Comparison of ENCODE assay signal across 22 cellular contexts in the genomic region with DNA sequence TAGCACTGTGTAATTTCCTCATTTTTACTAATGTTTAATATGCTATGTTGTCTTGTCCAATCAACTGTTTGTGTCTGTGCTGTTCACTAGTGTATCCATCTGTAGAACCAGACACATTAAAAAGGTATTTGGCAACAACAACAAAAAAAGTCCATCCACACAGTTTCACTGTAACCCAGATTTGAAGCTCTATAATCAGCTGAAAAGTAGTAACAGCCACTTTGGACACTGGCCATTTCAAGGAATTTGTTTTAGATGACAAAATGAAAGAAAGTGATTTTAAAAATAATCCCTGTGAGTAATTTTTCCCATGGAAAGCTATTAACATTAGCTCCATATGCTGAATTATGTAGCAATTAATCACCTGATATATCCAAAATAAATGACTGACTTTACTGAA. TPM values are rescaled to one million over a fixed set of nuclear protein-coding genes. Genes with fewer than 3 reads are reported as not detected.
DNase-seq lines count a peak whose midpoint lies in the region; ATAC-seq and TF ChIP-seq lines count a peak whose summit lies in the region.
"Had no signal": no experiment of that assay in that cellular context is flagged by ENCODE, and none has a peak within 500 bp of the region (broad histone marks: within the 10 kb centered on the region; RNA-seq: fewer than 3 reads in every experiment).

No MANE protein-coding gene starts in this region.

- no peaks in the 10 kb centered on the region for H3K27me3 ChIP-seq in Peyer's patch

- H3K9me3 Mint-ChIP-seq in IgD-negative memory B cell: no peaks in the 10 kb centered on the region
- H3K9me3 Mint-ChIP-seq in central memory CD8-positive, alpha-beta T cell: no peaks in the 10 kb centered on the region
- H3K9me3 Mint-ChIP-seq in natural killer cell treated with Interleukin-12 subunit alpha and Interleukin-12 subunit beta and Interleukin-15 and Interleukin-18, amount 100 ng/mL, for 72 hours: no peaks in the 10 kb centered on the region
- H3K9me3 Mint-ChIP-seq: activated naive CD4-positive, alpha-beta T cell treated with anti-CD3 and anti-CD28 coated beads for 36 hours had no signal

- no peaks in the 10 kb centered on the region for H3K27me3 Mint-ChIP-seq in IgD-negative memory B cell
- H3K27me3 Mint-ChIP-seq in central memory CD8-positive, alpha-beta T cell: no peaks in the 10 kb centered on the region
- no peaks in the 10 kb centered on the region for H3K27me3 Mint-ChIP-seq in natural killer cell treated with Interleukin-12 subunit alpha and Interleukin-12 subunit beta and Interleukin-15 and Interleukin-18, amount 100 ng/mL, for 72 hours

- H3K4me3 ChIP-seq in AG10803 (ENCODE audit: low read length) (no peak overlapping the region), Peyer's patch (no peak overlapping the region)
- H3K4me3 ChIP-seq: HAP-1, K562, lung had no signal

- TF ChIP-seq POLR2A in Peyer's patch (IDR thresholded peaks at IDR 0.05): no peak

- H3K36me3 Mint-ChIP-seq in IgD-negative memory B cell: peaks cover 1% of the 10 kb centered on the region
- peaks cover 14% of the 10 kb centered on the region for H3K36me3 Mint-ChIP-seq in central memory CD8-positive, alpha-beta T cell (ENCODE audit: insufficient read depth)
- no peaks in the 10 kb centered on the region for H3K36me3 Mint-ChIP-seq in natural killer cell treated with Interleukin-12 subunit alpha and Interleukin-12 subunit beta and Interleukin-15 and Interleukin-18, amount 100 ng/mL, for 72 hours

- TF ChIP-seq CTCF in AG10803 (conservative IDR thresholded peaks at IDR 0.05; ENCODE audit: low read length) (no peak), Peyer's patch (IDR thresholded peaks at IDR 0.05) (no peak)

- no peak overlapping the region for H3K27ac ChIP-seq in Peyer's patch
- H3K27ac ChIP-seq: C4-2B had no signal

- peak overlapping the region in 1 of 4 donors; percentile 86 for H3K4me3 Mint-ChIP-seq in IgD-negative memory B cell
- H3K4me3 Mint-ChIP-seq in central memory CD8-positive, alpha-beta T cell: peak overlapping the region; percentile 41
- H3K4me3 Mint-ChIP-seq in natural killer cell treated with Interleukin-12 subunit alpha and Interleukin-12 subunit beta and Interleukin-15 and Interleukin-18, amount 100 ng/mL, for 72 hours: peak overlapping the region; percentile 49
- H3K4me3 Mint-ChIP-seq: activated naive CD4-positive, alpha-beta T cell treated with anti-CD3 and anti-CD28 coated beads for 36 hours had no signal

- peaks cover 0 to 17% (median 9%) of the 10 kb centered on the region in 4 donors for H3K4me1 ChIP-seq in Peyer's patch

- H3K36me3 ChIP-seq in Peyer's patch: no peaks in the 10 kb centered on the region

- peaks cover 13 to 19% (median 18%) of the 10 kb centered on the region in 3 donors for H3K4me1 Mint-ChIP-seq in IgD-negative memory B cell
- H3K4me1 Mint-ChIP-seq in central memory CD8-positive, alpha-beta T cell: peaks cover 22% of the 10 kb centered on the region
- H3K4me1 Mint-ChIP-seq in natural killer cell treated with Interleukin-12 subunit alpha and Interleukin-12 subunit beta and Interleukin-15 and Interleukin-18, amount 100 ng/mL, for 72 hours (ENCODE audit: low read depth in 2 of 2): peaks cover 46 to 47% of the 10 kb centered on the region in 2 donors

- no peaks in the 10 kb centered on the region for H3K9me3 ChIP-seq in Peyer's patch
- H3K9me3 ChIP-seq: HAP-1 had no signal

- DNase-seq in AG10803 (ENCODE audit: low read depth) (peak; percentile 37), Peyer's patch (no peak)
- DNase-seq in central memory CD8-positive, alpha-beta T cell (ENCODE audit: low spot score in 2 of 2): no peak
- DNase-seq in natural killer cell treated with Interleukin-12 subunit alpha and Interleukin-12 subunit beta and Interleukin-15 and Interleukin-18, amount 100 ng/mL, for 72 hours (ENCODE audit: low spot score): no peak
- no peak for DNase-seq in NK-92 treated with Interleukin-12 subunit alpha and Interleukin-12 subunit beta, amount 100 ng/mL, for 24 hours (lab: John Stamatoyannopoulos, UW)
- DNase-seq in stimulated activated CD4-positive, alpha-beta T cell treated with anti-CD3 and anti-CD28 coated beads, Interleukin-4, amount 100 ng/mL, for 1 hour: no peak
- no peak for DNase-seq in activated CD4-positive, CD25-positive, alpha-beta regulatory T cell (lab: John Stamatoyannopoulos, UW)
- DNase-seq: activated CD4-positive, alpha-beta T cell treated with anti-CD3 and anti-CD28 coated beads for 1 hour; activated CD8-positive, alpha-beta T cell treated with anti-CD3 and anti-CD28 coated beads, Interleukin-2, amount 10 ng/mL, durations not matched to agents 7 days and 5 days; activated naive CD4-positive, alpha-beta T cell treated with anti-CD3 and anti-CD28 coated beads for 36 hours; anterior cingulate cortex; cerebellar nuclear complex; erythroblast; kidney; NCI-H146; NCI-H524; RPMI8226 had no signal

- ATAC-seq in central memory CD8-positive, alpha-beta T cell (replicated peaks; ENCODE audit: extremely low read depth, poor library complexity, severe bottlenecking): no peak
- no peak for ATAC-seq in natural killer cell treated with Interleukin-12 subunit alpha and Interleukin-12 subunit beta and Interleukin-15 and Interleukin-18, amount 100 ng/mL, for 72 hours
- ATAC-seq: activated CD8-positive, alpha-beta T cell treated with anti-CD3 and anti-CD28 coated beads, Interleukin-2, amount 10 ng/mL, durations not matched to agents 7 days and 5 days; K562 had no signal

- peak overlapping the region in 2 of 3 donors; percentile 31 to 88 for H3K27ac Mint-ChIP-seq in IgD-negative memory B cell
- no peak overlapping the region for H3K27ac Mint-ChIP-seq in central memory CD8-positive, alpha-beta T cell (ENCODE audit: low read depth)
- peak overlapping the region; percentile 85 to 94 for H3K27ac Mint-ChIP-seq in natural killer cell treated with Interleukin-12 subunit alpha and Interleukin-12 subunit beta and Interleukin-15 and Interleukin-18, amount 100 ng/mL, for 72 hours
- H3K27ac Mint-ChIP-seq: activated CD8-positive, alpha-beta T cell treated with anti-CD3 and anti-CD28 coated beads, Interleukin-2, amount 10 ng/mL, durations not matched to agents 7 days and 5 days; activated naive CD4-positive, alpha-beta T cell treated with anti-CD3 and anti-CD28 coated beads for 36 hours had no signal

RNA-seq across cellular contexts. Expression of a gene that starts 2.2 kb away (rescaled TPM):
- 53.0 TPM for polyA plus RNA-seq in IgD-negative memory B cell
- 10 to 100 TPM; 50.5 to 73.9 TPM for total RNA-seq in natural killer cell treated with Interleukin-12 subunit alpha and Interleukin-12 subunit beta and Interleukin-15 and Interleukin-18, amount 100 ng/mL, for 72 hours
- 100 to 1,000 TPM in 2 of 4 donors, 10 to 100 TPM in 2; 58.7 to 104 (median 99.4) TPM for total RNA-seq in Peyer's patch

RNA-seq across cellular contexts. Expression of a gene that starts 24.3 kb away (rescaled TPM):
- 39.5 TPM for polyA plus RNA-seq in IgD-negative memory B cell
- 10 to 100 TPM; 10.7 to 11.0 TPM for total RNA-seq in natural killer cell treated with Interleukin-12 subunit alpha and Interleukin-12 subunit beta and Interleukin-15 and Interleukin-18, amount 100 ng/mL, for 72 hours
- 10 to 100 TPM; 15.1 to 59.4 (median 33.9) TPM for total RNA-seq in Peyer's patch

RNA-seq across cellular contexts. Expression of a gene that starts 45.5 kb away (rescaled TPM):
- 0.21 TPM for polyA plus RNA-seq in IgD-negative memory B cell
- 1 to 10 TPM in 1 of 2 donors, under 1 TPM in 1; 0.39 to 1.5 TPM for total RNA-seq in natural killer cell treated with Interleukin-12 subunit alpha and Interleukin-12 subunit beta and Interleukin-15 and Interleukin-18, amount 100 ng/mL, for 72 hours
- 10 to 100 TPM in 3 of 4 donors, 1 to 10 TPM in 1; 7.4 to 62.5 (median 40.2) TPM for total RNA-seq in Peyer's patch
- total RNA-seq: K562 had no signal
